Comparison of ENCODE assay signal across 27 cellular contexts in genomic region chr7:85000973-85001372, GRCh38.
DNase-seq lines count a peak whose midpoint lies in the region; ATAC-seq and TF ChIP-seq lines count a peak whose summit lies in the region.
"Had no signal": no experiment of that assay in that cellular context is flagged by ENCODE, and none has a peak within 500 bp of the region (broad histone marks: within the 10 kb centered on the region; RNA-seq: fewer than 3 reads in every experiment).

No MANE protein-coding gene starts in this region.

- no peak overlapping the region for H4K91ac ChIP-seq in H9 (ENCODE audit: insufficient read length, low read depth, low read length)

- H2BK20ac ChIP-seq in H9 (ENCODE audit: low read depth, low read length, poor library complexity, severe bottlenecking) = no peak overlapping the region

- no peak overlapping the region for H3K9ac ChIP-seq in SK-N-SH
- no peak overlapping the region for H3K9ac ChIP-seq in H9 (ENCODE audit: extremely low read depth, insufficient read length, low read length)

- H3K4me3 Mint-ChIP-seq in WTC11 = no peak overlapping the region
- no peak overlapping the region for H3K4me3 Mint-ChIP-seq in H9
- no peak overlapping the region for H3K4me3 Mint-ChIP-seq in CD4-positive, alpha-beta memory T cell
- H3K4me3 Mint-ChIP-seq: activated naive CD8-positive, alpha-beta T cell treated with anti-CD3 and anti-CD28 coated beads for 36 hours; activated T-helper 1 cell treated with anti-CD3 and anti-CD28 coated beads, Interleukin-12 subunit alpha, Interleukin-12 subunit beta, Interleukin-2, Interleukin-4 antibody, amounts not matched to agents 30 ng/mL and 10 ng/mL and 1 ng/mL, durations not matched to agents 14 hours and 24 hours and 36 hours had no signal

- no peak overlapping the region for H4K8ac ChIP-seq in H9 (replicated peaks; ENCODE audit: insufficient read length, low read depth, low read length)

- 83% methylated on average over 1 of the region's 1 CpG for WGBS in SK-N-SH (ENCODE audit: low lambda C conversion rate)
- no CpG with 5 or more reads among the region's 1 CpG for WGBS in H9 (ENCODE audit: extremely low coverage, insufficient read length, low lambda C conversion rate)

- peaks cover 0 to 25% of the 10 kb centered on the region in 2 experiments for H3K36me3 ChIP-seq in SK-N-SH (replicated peaks in 1 of 2; ENCODE audit: control insufficient read depth in 1 of 2, insufficient read depth in 2 of 2, low read length in 1 of 2)
- H3K36me3 ChIP-seq in CD4-positive, alpha-beta memory T cell (ENCODE audit: insufficient read depth, low read length) = no peaks in the 10 kb centered on the region
- H3K36me3 ChIP-seq: breast epithelium, gastroesophageal sphincter, HAP-1, left lung, transverse colon had no signal

- H4K20me1 ChIP-seq in SK-N-SH (ENCODE audit: insufficient read depth) (no peaks in the 10 kb centered on the region), H9 (ENCODE audit: control insufficient read depth, insufficient read depth, insufficient read length) (no peaks in the 10 kb centered on the region)

- no peak overlapping the region for H4K5ac ChIP-seq in H9 (ENCODE audit: insufficient read length, low read depth, low read length)

- no peaks in the 10 kb centered on the region for H3K23me2 ChIP-seq in H9 (ENCODE audit: insufficient read length, low read depth, low read length, poor library complexity, severe bottlenecking)

- H3K79me1 ChIP-seq in H9 (ENCODE audit: insufficient read depth, low read depth, low read length, poor library complexity, severe bottlenecking) = no peaks in the 10 kb centered on the region

- H2AK5ac ChIP-seq in H9 (ENCODE audit: insufficient read length, low read length) = no peak overlapping the region

- H3K23ac ChIP-seq in H9 (ENCODE audit: insufficient read length, low read depth, low read length) = no peak overlapping the region

- H3K9me3 ChIP-seq in SK-N-SH = no peaks in the 10 kb centered on the region
- H3K9me3 ChIP-seq in H9 (ENCODE audit: control insufficient read depth, low read depth, low read length) = no peaks in the 10 kb centered on the region
- no peaks in the 10 kb centered on the region for H3K9me3 ChIP-seq in CD4-positive, alpha-beta memory T cell (ENCODE audit: control insufficient read depth in 1 of 2, low read length in 2 of 2)
- H3K9me3 ChIP-seq: A549, breast epithelium, gastroesophageal sphincter, HAP-1, left lung, transverse colon had no signal

- no peaks in the 10 kb centered on the region for H3K36me3 Mint-ChIP-seq in WTC11
- H3K36me3 Mint-ChIP-seq in H9 (ENCODE audit: insufficient read depth in 1 of 3, low read depth in 3 of 3) = no peaks in the 10 kb centered on the region
- H3K36me3 Mint-ChIP-seq in CD4-positive, alpha-beta memory T cell = no peaks in the 10 kb centered on the region
- H3K36me3 Mint-ChIP-seq: activated naive CD8-positive, alpha-beta T cell treated with anti-CD3 and anti-CD28 coated beads for 36 hours had no signal

- intact Hi-C loops in CD4-positive, alpha-beta memory T cell (cut with micrococcal nuclease) = no loop called here

- no peak overlapping the region for H3T11ph ChIP-seq in H9 (ENCODE audit: low read length)

- ATAC-seq in SK-N-SH treated with all-trans-retinoic acid at 6 μM for 48 hours (peak; percentile 81), WTC11 (peak; percentile 93)
- ATAC-seq: A549, gastroesophageal sphincter, left lung, right cardiac atrium had no signal

- POLR2A ChIA-PET in SK-N-SH (lab: Yijun Ruan, JAX) = no interaction called here
- POLR2A ChIA-PET in WTC11 (lab: Charles Lee) = no interaction called here
- POLR2A ChIA-PET in CD4-positive, alpha-beta memory T cell (lab: Charles Lee; ENCODE audit: partially characterized antibody) = no interaction called here

- H2BK120ac ChIP-seq in H9 (ENCODE audit: low read depth, low read length, poor library complexity, severe bottlenecking) = no peak overlapping the region

- no peak overlapping the region for H3K56ac ChIP-seq in H9 (ENCODE audit: insufficient read length, low read depth, low read length)

- H3K9me3 Mint-ChIP-seq in WTC11 (no peaks in the 10 kb centered on the region), H9 (no peaks in the 10 kb centered on the region)
- peaks cover 0 to 2% (median 0%) of the 10 kb centered on the region in 8 donors for H3K9me3 Mint-ChIP-seq in CD4-positive, alpha-beta memory T cell
- H3K9me3 Mint-ChIP-seq: activated naive CD8-positive, alpha-beta T cell treated with anti-CD3 and anti-CD28 coated beads for 36 hours; activated T-helper 1 cell treated with anti-CD3 and anti-CD28 coated beads, Interleukin-12 subunit alpha, Interleukin-12 subunit beta, Interleukin-2, Interleukin-4 antibody, amounts not matched to agents 30 ng/mL and 10 ng/mL and 1 ng/mL, durations not matched to agents 14 hours and 24 hours and 36 hours had no signal

- no peak for DNase-seq in SK-N-SH
- peak; percentile 91 for DNase-seq in NCI-H2171 treated with DMSO at 0.1 percent for 48 hours (lab: John Stamatoyannopoulos, UW)
- no peak for DNase-seq in WTC11 (ENCODE audit: low spot score)
- DNase-seq in NCI-H146 treated with DMSO at 0.1 percent for 48 hours (lab: John Stamatoyannopoulos, UW; ENCODE audit: unreplicated experiment) = no peak
- DNase-seq in activated gamma-delta T cell (lab: John Stamatoyannopoulos, UW) = no peak
- DNase-seq in H9 = no peak
- DNase-seq in CD4-positive, alpha-beta memory T cell = no peak
- DNase-seq: activated CD4-positive, alpha-beta T cell treated with anti-CD3 and anti-CD28 coated beads for 1 hour; activated naive CD8-positive, alpha-beta T cell treated with anti-CD3 and anti-CD28 coated beads for 36 hours; C1 segment of cervical spinal cord; dermis blood vessel endothelial cell; IMR-90; left lung; MM.1S; NCI-H226; right cardiac atrium; stimulated activated naive CD4-positive, alpha-beta T cell treated with Interleukin-2 at 50 U/mL for 16 hours; T-helper 9 cell; transverse colon had no signal

- TF ChIP-seq EP300 in SK-N-SH (IDR thresholded peaks at IDR 0.05; ENCODE audit: borderline replicate concordance in 1 of 2, low read depth in 1 of 2, low read length in 1 of 2) = no peak

- H3K4me2 ChIP-seq in SK-N-SH (no peak overlapping the region), H9 (ENCODE audit: insufficient read depth, insufficient read length, low read length) (no peak overlapping the region)
- H3K4me2 ChIP-seq: A549 had no signal

- H3K27me3 Mint-ChIP-seq in WTC11 (ENCODE audit: low read depth) (no peaks in the 10 kb centered on the region), H9 (ENCODE audit: low read depth) (no peaks in the 10 kb centered on the region)
- H3K27me3 Mint-ChIP-seq in CD4-positive, alpha-beta memory T cell = no peaks in the 10 kb centered on the region

- H3K27ac ChIP-seq in SK-N-SH (ENCODE audit: low read depth in 2 of 2, low read length in 1 of 2) (peak overlapping the region in 1 of 2 experiments; percentile 58; a peak in 2 of 4 replicates), H9 (ENCODE audit: insufficient read length, low read depth, low read length) (no peak overlapping the region)
- H3K27ac ChIP-seq in CD4-positive, alpha-beta memory T cell (ENCODE audit: low read depth, low read length) = no peak overlapping the region
- H3K27ac ChIP-seq: A549, breast epithelium, epithelial cell of prostate, gastroesophageal sphincter, left lung, SK-N-MC, transverse colon had no signal

- no peak overlapping the region for H2AFZ ChIP-seq in SK-N-SH (ENCODE audit: low read depth)
- no peak overlapping the region for H2AFZ ChIP-seq in H9 (ENCODE audit: low read length)

- H2BK15ac ChIP-seq in H9 (ENCODE audit: low read depth, low read length) = no peak overlapping the region

- H3K79me2 ChIP-seq in SK-N-SH (ENCODE audit: insufficient read depth) (no peaks in the 10 kb centered on the region), H9 (ENCODE audit: insufficient read depth, low read length) (no peaks in the 10 kb centered on the region)

- TF ChIP-seq RAD21 in SK-N-SH (IDR thresholded peaks at IDR 0.05; ENCODE audit: low read length) = no peak

- no peak overlapping the region for H3K18ac ChIP-seq in H9 (ENCODE audit: insufficient read length, low read depth, low read length)

- H2BK12ac ChIP-seq in H9 (ENCODE audit: insufficient read length, low read depth, low read length) = no peak overlapping the region

- H2BK5ac ChIP-seq in H9 (ENCODE audit: insufficient read length, low read length) = no peak overlapping the region

- H3K14ac ChIP-seq in H9 (ENCODE audit: insufficient read depth, low read length) = no peak overlapping the region

- H3K4me1 ChIP-seq in SK-N-SH (ENCODE audit: control insufficient read depth in 1 of 2, insufficient read depth in 2 of 2, low read depth in 1 of 2, low read length in 1 of 2) = peaks cover 0 to 21% of the 10 kb centered on the region in 2 experiments; a peak in 3 of 4 replicates
- peaks cover 8% of the 10 kb centered on the region; the same call in 1 of the 2 replicates for H3K4me1 ChIP-seq in H9 (ENCODE audit: insufficient read depth, low read length)
- H3K4me1 ChIP-seq in CD4-positive, alpha-beta memory T cell (ENCODE audit: insufficient read depth, low read length) = no peaks in the 10 kb centered on the region
- H3K4me1 ChIP-seq: breast epithelium, left lung, transverse colon had no signal

- no peaks in the 10 kb centered on the region for H3K9me2 ChIP-seq in SK-N-SH

- H3K27me3 ChIP-seq in SK-N-SH (ENCODE audit: insufficient read depth) (no peaks in the 10 kb centered on the region), H9 (ENCODE audit: insufficient read depth, low read length) (no peaks in the 10 kb centered on the region)
- H3K27me3 ChIP-seq in CD4-positive, alpha-beta memory T cell (ENCODE audit: insufficient read depth, low read length) = no peaks in the 10 kb centered on the region
- H3K27me3 ChIP-seq: breast epithelium, gastroesophageal sphincter, left lung, transverse colon had no signal

- H3K27ac Mint-ChIP-seq in WTC11 (no peak overlapping the region), H9 (peak overlapping the region in 1 of 3 experiments; percentile 3; a peak in 2 of 7 replicates)
- no peak overlapping the region for H3K27ac Mint-ChIP-seq in CD4-positive, alpha-beta memory T cell
- H3K27ac Mint-ChIP-seq: activated naive CD8-positive, alpha-beta T cell treated with anti-CD3 and anti-CD28 coated beads for 36 hours; activated T-helper 1 cell treated with anti-CD3 and anti-CD28 coated beads, Interleukin-12 subunit alpha, Interleukin-12 subunit beta, Interleukin-2, Interleukin-4 antibody, amounts not matched to agents 30 ng/mL and 10 ng/mL and 1 ng/mL, durations not matched to agents 14 hours and 24 hours and 36 hours had no signal

- peaks cover 52% of the 10 kb centered on the region for H3K4me1 Mint-ChIP-seq in WTC11
- H3K4me1 Mint-ChIP-seq in H9 = peaks cover 37 to 38% of the 10 kb centered on the region in 2 experiments
- no peaks in the 10 kb centered on the region for H3K4me1 Mint-ChIP-seq in CD4-positive, alpha-beta memory T cell

- H3F3A ChIP-seq in SK-N-SH (replicated peaks; ENCODE audit: insufficient read depth) = no peaks in the 10 kb centered on the region

- CTCF ChIA-PET in SK-N-SH (lab: Yijun Ruan, JAX) (interaction anchor here (0.7 to 2.3 kb wide), 3 partner anchors 11 to 1069 kb away, joined by 3 to 7 read pairs (median 3); no protein-coding TSS in a partner anchor), WTC11 (lab: Charles Lee) (no interaction called here)
- CTCF ChIA-PET in CD4-positive, alpha-beta memory T cell (lab: Charles Lee; ENCODE audit: partially characterized antibody) = no interaction called here

- TF ChIP-seq CTCF in SK-N-SH (IDR thresholded peaks at IDR 0.05) (no peak), WTC11 (IDR thresholded peaks at IDR 0.05) (no peak), H9 (conservative IDR thresholded peaks at IDR 0.05) (no peak)

- no peak overlapping the region for H3K4ac ChIP-seq in H9 (ENCODE audit: low read depth, low read length)

- no peak overlapping the region for H3K4me3 ChIP-seq in SK-N-SH (ENCODE audit: low read depth in 2 of 2, low read length in 1 of 2)
- H3K4me3 ChIP-seq in CD4-positive, alpha-beta memory T cell (ENCODE audit: low read length in 2 of 2) = no peak overlapping the region
- H3K4me3 ChIP-seq: A549, breast epithelium, gastroesophageal sphincter, HAP-1, left lung, SK-N-MC, transverse colon had no signal
